In genomic region chr4:138976526-138976925, GRCh38 we compare ENCODE assay signal across 1 cellular context.
TF ChIP-seq lines count a peak whose summit lies in the region.

No MANE protein-coding gene starts in this region.

TF ChIP-seq in WTC11, 78 proteins besides CTCF, POLR2A, EP300 and RAD21:
- no peak for TF ChIP-seq USF2 (CRISPR knock-in tag; IDR thresholded peaks at IDR 0.05)
- no peak for TF ChIP-seq ZNF219 (CRISPR knock-in tag; IDR thresholded peaks at IDR 0.05; ENCODE audit: borderline replicate concordance)
- no peak for TF ChIP-seq ZBTB43 (CRISPR knock-in tag; IDR thresholded peaks at IDR 0.05)
- TF ChIP-seq TEAD1 (CRISPR knock-in tag; IDR thresholded peaks at IDR 0.05) = no peak
- TF ChIP-seq, protein P1, sequence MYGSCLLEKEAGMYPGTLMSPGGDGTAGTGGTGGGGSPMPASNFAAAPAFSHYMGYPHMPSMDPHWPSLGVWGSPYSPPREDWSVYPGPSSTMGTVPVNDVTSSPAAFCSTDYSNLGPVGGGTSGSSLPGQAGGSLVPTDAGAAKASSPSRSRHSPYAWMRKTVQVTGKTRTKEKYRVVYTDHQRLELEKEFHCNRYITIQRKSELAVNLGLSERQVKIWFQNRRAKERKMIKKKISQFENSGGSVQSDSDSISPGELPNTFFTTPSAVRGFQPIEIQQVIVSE (CRISPR knock-in tag; IDR thresholded peaks at IDR 0.05; ENCODE audit: borderline replicate concordance) = no peak
- TF ChIP-seq, protein P2, sequence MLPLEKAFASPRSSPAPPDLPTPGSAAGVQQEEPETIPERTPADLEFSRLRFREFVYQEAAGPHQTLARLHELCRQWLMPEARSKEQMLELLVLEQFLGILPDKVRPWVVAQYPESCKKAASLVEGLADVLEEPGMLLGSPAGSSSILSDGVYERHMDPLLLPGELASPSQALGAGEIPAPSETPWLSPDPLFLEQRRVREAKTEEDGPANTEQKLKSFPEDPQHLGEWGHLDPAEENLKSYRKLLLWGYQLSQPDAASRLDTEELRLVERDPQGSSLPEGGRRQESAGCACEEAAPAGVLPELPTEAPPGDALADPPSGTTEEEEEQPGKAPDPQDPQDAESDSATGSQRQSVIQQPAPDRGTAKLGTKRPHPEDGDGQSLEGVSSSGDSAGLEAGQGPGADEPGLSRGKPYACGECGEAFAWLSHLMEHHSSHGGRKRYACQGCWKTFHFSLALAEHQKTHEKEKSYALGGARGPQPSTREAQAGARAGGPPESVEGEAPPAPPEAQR (CRISPR knock-in tag; IDR thresholded peaks at IDR 0.05) = no peak
- TF ChIP-seq ZNF317 (CRISPR knock-in tag; IDR thresholded peaks at IDR 0.05; ENCODE audit: borderline replicate concordance, low read depth) = no peak
- no peak for TF ChIP-seq JAZF1 (CRISPR knock-in tag; IDR thresholded peaks at IDR 0.05)
- TF ChIP-seq, protein P3, sequence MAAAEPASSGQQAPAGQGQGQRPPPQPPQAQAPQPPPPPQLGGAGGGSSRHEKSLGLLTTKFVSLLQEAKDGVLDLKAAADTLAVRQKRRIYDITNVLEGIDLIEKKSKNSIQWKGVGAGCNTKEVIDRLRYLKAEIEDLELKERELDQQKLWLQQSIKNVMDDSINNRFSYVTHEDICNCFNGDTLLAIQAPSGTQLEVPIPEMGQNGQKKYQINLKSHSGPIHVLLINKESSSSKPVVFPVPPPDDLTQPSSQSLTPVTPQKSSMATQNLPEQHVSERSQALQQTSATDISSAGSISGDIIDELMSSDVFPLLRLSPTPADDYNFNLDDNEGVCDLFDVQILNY (CRISPR knock-in tag; IDR thresholded peaks at IDR 0.05) = no peak
- TF ChIP-seq GTF2I (CRISPR knock-in tag; conservative IDR thresholded peaks at IDR 0.05) = no peak
- TF ChIP-seq FOXP4 (CRISPR knock-in tag; IDR thresholded peaks at IDR 0.05) = no peak
- no peak for TF ChIP-seq JUN (CRISPR knock-in tag; IDR thresholded peaks at IDR 0.05)
- TF ChIP-seq, protein P4, sequence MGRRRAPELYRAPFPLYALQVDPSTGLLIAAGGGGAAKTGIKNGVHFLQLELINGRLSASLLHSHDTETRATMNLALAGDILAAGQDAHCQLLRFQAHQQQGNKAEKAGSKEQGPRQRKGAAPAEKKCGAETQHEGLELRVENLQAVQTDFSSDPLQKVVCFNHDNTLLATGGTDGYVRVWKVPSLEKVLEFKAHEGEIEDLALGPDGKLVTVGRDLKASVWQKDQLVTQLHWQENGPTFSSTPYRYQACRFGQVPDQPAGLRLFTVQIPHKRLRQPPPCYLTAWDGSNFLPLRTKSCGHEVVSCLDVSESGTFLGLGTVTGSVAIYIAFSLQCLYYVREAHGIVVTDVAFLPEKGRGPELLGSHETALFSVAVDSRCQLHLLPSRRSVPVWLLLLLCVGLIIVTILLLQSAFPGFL (CRISPR knock-in tag; IDR thresholded peaks at IDR 0.05; ENCODE audit: borderline replicate concordance) = no peak
- no peak for TF ChIP-seq MXD4 (CRISPR knock-in tag; IDR thresholded peaks at IDR 0.05; ENCODE audit: borderline replicate concordance)
- TF ChIP-seq, protein P5, sequence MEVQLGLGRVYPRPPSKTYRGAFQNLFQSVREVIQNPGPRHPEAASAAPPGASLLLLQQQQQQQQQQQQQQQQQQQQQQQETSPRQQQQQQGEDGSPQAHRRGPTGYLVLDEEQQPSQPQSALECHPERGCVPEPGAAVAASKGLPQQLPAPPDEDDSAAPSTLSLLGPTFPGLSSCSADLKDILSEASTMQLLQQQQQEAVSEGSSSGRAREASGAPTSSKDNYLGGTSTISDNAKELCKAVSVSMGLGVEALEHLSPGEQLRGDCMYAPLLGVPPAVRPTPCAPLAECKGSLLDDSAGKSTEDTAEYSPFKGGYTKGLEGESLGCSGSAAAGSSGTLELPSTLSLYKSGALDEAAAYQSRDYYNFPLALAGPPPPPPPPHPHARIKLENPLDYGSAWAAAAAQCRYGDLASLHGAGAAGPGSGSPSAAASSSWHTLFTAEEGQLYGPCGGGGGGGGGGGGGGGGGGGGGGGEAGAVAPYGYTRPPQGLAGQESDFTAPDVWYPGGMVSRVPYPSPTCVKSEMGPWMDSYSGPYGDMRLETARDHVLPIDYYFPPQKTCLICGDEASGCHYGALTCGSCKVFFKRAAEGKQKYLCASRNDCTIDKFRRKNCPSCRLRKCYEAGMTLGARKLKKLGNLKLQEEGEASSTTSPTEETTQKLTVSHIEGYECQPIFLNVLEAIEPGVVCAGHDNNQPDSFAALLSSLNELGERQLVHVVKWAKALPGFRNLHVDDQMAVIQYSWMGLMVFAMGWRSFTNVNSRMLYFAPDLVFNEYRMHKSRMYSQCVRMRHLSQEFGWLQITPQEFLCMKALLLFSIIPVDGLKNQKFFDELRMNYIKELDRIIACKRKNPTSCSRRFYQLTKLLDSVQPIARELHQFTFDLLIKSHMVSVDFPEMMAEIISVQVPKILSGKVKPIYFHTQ (CRISPR knock-in tag; IDR thresholded peaks at IDR 0.05) = no peak
TF ChIP-seq in WTC11: peak in this region for 0.
